2 cellular contexts compared by ENCODE assay signal in genomic region chr11:96361778-96362177, GRCh38.
TF ChIP-seq lines count a peak whose summit lies in the region.

No MANE protein-coding gene starts in this region.

TF ChIP-seq in K562, 482 proteins besides CTCF, POLR2A, EP300 and RAD21 (continues in another document):
- TF ChIP-seq ARID3A (IDR thresholded peaks at IDR 0.05; ENCODE audit: borderline replicate concordance, low read depth, low read length) (0 out of 2 replicates have a peak, but pooled peaks have one; percentile 50), ZNF133 (CRISPR knock-in tag; IDR thresholded peaks at IDR 0.05) (no peak), FOXK2 (conservative IDR thresholded peaks at IDR 0.05 in 1 of 2, IDR thresholded peaks at IDR 0.05 in 1 of 2; ENCODE audit: low read depth in 2 of 2) (no peak), PML (IDR thresholded peaks at IDR 0.05; ENCODE audit: low read length) (no peak), ZBTB26 (CRISPR knock-in tag; IDR thresholded peaks at IDR 0.05) (no peak), GATA2 (CRISPR knock-in tag; IDR thresholded peaks at IDR 0.05) (no peak), USF2 (CRISPR knock-in tag; IDR thresholded peaks at IDR 0.05) (no peak), CBX8 (IDR thresholded peaks at IDR 0.05; ENCODE audit: borderline replicate concordance, extremely low read depth, low read depth, low read length, poor library complexity, severe bottlenecking) (no peak), ZBTB34 (CRISPR knock-in tag; IDR thresholded peaks at IDR 0.05) (no peak), NR2C1 (IDR thresholded peaks at IDR 0.05) (no peak), NR2C1 (tag; IDR thresholded peaks at IDR 0.05) (no peak), RBM25 (IDR thresholded peaks at IDR 0.05; ENCODE audit: low read depth, low read length, severe bottlenecking) (no peak), ZNF668 (CRISPR knock-in tag; IDR thresholded peaks at IDR 0.05) (no peak), HDAC3 (IDR thresholded peaks at IDR 0.05; ENCODE audit: borderline replicate concordance, partially characterized antibody) (no peak), MCM5 (IDR thresholded peaks at IDR 0.05; ENCODE audit: low read depth) (no peak), ZNF224 (CRISPR knock-in tag; IDR thresholded peaks at IDR 0.05) (no peak), XRCC3 (IDR thresholded peaks at IDR 0.05) (no peak), FOXJ2 (tag; IDR thresholded peaks at IDR 0.05) (no peak), ZHX1 (conservative IDR thresholded peaks at IDR 0.05; ENCODE audit: low read length) (no peak), FUS (optimal IDR thresholded peaks at IDR 0.05; ENCODE audit: low read depth, low read length) (no peak), HOXB6 (CRISPR knock-in tag; IDR thresholded peaks at IDR 0.05; ENCODE audit: borderline replicate concordance) (no peak), MTA3 (IDR thresholded peaks at IDR 0.05; ENCODE audit: borderline replicate concordance) (no peak), CCNT2 (IDR thresholded peaks at IDR 0.05; ENCODE audit: borderline replicate concordance, extremely low read depth, insufficient read length, low read depth, low read length) (no peak), EHMT2 (IDR thresholded peaks at IDR 0.05) (no peak), ZNF778 (CRISPR knock-in tag; IDR thresholded peaks at IDR 0.05) (no peak), SMARCE1 (IDR thresholded peaks at IDR 0.05) (peak; percentile 93), TCF7L2 (IDR thresholded peaks at IDR 0.05; ENCODE audit: low read depth, low read length) (no peak), C11orf30 (IDR thresholded peaks at IDR 0.05; ENCODE audit: low read depth) (peak; percentile 42), FOS (IDR thresholded peaks at IDR 0.05; ENCODE audit: extremely low read depth, insufficient read length) (peak; percentile 45), GABPB2 (CRISPR knock-in tag; conservative IDR thresholded peaks at IDR 0.05) (no peak), HNRNPLL (IDR thresholded peaks at IDR 0.05; ENCODE audit: low read depth, low read length, poor library complexity, severe bottlenecking) (no peak)

TF ChIP-seq in SK-N-SH, 30 proteins besides CTCF, POLR2A, EP300 and RAD21:
- TF ChIP-seq FOSL2 (IDR thresholded peaks at IDR 0.05; ENCODE audit: borderline replicate concordance, low read depth), result no peak
- no peak for TF ChIP-seq GABPA (IDR thresholded peaks at IDR 0.05; ENCODE audit: low read depth)
- no peak for TF ChIP-seq CHD2 (IDR thresholded peaks at IDR 0.05; ENCODE audit: low read length, partially characterized antibody)
- no peak for TF ChIP-seq FOXM1 (IDR thresholded peaks at IDR 0.05; ENCODE audit: low read depth)
- no peak for TF ChIP-seq MEF2A (IDR thresholded peaks at IDR 0.05; ENCODE audit: borderline replicate concordance, low read depth)
- TF ChIP-seq TCF12 (IDR thresholded peaks at IDR 0.05), result no peak
- no peak for TF ChIP-seq SMC3 (IDR thresholded peaks at IDR 0.05; ENCODE audit: low read depth, low read length)
- TF ChIP-seq USF2 (IDR thresholded peaks at IDR 0.05; ENCODE audit: borderline replicate concordance, low read depth, low read length), result no peak
- TF ChIP-seq RFX5 (IDR thresholded peaks at IDR 0.05; ENCODE audit: low read length), result no peak
